ENCODE assay signal across 2 cellular contexts in the genomic region with DNA sequence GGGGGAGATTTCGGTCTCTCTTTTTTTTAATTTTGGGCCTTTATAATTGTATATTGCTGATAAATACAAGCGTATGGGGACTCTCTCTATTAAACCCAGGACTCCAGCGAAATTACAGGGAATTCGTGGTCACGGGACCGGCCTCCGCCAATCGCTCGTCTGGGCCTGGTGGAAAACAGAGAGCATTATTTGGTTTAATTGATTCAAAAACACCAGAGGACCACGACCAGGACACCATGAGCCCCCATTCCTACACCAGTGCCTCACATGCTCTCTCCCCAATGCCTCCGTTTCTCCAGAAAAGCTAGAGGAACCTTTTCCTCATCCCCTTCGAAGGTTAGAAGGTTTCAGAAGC.
TF ChIP-seq lines count a peak whose summit lies in the region.

A gene (minus strand): TSS at position 88 of the 355 bp plus-strand sequence. CDS start 198 bp downstream, outside the sequence.

TF ChIP-seq in liver, 16 proteins besides CTCF, POLR2A, EP300 and RAD21:
- TF ChIP-seq FOXA1 (IDR thresholded peaks at IDR 0.05), result no peak

TF ChIP-seq in HepG2, 621 proteins besides CTCF, POLR2A, EP300 and RAD21:
- no peak for TF ChIP-seq NR1H2 (CRISPR knock-in tag; IDR thresholded peaks at IDR 0.05; ENCODE audit: borderline replicate concordance, low read depth)
- TF ChIP-seq, protein P1, sequence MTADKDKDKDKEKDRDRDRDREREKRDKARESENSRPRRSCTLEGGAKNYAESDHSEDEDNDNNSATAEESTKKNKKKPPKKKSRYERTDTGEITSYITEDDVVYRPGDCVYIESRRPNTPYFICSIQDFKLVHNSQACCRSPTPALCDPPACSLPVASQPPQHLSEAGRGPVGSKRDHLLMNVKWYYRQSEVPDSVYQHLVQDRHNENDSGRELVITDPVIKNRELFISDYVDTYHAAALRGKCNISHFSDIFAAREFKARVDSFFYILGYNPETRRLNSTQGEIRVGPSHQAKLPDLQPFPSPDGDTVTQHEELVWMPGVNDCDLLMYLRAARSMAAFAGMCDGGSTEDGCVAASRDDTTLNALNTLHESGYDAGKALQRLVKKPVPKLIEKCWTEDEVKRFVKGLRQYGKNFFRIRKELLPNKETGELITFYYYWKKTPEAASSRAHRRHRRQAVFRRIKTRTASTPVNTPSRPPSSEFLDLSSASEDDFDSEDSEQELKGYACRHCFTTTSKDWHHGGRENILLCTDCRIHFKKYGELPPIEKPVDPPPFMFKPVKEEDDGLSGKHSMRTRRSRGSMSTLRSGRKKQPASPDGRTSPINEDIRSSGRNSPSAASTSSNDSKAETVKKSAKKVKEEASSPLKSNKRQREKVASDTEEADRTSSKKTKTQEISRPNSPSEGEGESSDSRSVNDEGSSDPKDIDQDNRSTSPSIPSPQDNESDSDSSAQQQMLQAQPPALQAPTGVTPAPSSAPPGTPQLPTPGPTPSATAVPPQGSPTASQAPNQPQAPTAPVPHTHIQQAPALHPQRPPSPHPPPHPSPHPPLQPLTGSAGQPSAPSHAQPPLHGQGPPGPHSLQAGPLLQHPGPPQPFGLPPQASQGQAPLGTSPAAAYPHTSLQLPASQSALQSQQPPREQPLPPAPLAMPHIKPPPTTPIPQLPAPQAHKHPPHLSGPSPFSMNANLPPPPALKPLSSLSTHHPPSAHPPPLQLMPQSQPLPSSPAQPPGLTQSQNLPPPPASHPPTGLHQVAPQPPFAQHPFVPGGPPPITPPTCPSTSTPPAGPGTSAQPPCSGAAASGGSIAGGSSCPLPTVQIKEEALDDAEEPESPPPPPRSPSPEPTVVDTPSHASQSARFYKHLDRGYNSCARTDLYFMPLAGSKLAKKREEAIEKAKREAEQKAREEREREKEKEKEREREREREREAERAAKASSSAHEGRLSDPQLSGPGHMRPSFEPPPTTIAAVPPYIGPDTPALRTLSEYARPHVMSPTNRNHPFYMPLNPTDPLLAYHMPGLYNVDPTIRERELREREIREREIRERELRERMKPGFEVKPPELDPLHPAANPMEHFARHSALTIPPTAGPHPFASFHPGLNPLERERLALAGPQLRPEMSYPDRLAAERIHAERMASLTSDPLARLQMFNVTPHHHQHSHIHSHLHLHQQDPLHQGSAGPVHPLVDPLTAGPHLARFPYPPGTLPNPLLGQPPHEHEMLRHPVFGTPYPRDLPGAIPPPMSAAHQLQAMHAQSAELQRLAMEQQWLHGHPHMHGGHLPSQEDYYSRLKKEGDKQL (CRISPR knock-in tag; IDR thresholded peaks at IDR 0.05; ENCODE audit: low read depth), result no peak
- TF ChIP-seq, protein P2, sequence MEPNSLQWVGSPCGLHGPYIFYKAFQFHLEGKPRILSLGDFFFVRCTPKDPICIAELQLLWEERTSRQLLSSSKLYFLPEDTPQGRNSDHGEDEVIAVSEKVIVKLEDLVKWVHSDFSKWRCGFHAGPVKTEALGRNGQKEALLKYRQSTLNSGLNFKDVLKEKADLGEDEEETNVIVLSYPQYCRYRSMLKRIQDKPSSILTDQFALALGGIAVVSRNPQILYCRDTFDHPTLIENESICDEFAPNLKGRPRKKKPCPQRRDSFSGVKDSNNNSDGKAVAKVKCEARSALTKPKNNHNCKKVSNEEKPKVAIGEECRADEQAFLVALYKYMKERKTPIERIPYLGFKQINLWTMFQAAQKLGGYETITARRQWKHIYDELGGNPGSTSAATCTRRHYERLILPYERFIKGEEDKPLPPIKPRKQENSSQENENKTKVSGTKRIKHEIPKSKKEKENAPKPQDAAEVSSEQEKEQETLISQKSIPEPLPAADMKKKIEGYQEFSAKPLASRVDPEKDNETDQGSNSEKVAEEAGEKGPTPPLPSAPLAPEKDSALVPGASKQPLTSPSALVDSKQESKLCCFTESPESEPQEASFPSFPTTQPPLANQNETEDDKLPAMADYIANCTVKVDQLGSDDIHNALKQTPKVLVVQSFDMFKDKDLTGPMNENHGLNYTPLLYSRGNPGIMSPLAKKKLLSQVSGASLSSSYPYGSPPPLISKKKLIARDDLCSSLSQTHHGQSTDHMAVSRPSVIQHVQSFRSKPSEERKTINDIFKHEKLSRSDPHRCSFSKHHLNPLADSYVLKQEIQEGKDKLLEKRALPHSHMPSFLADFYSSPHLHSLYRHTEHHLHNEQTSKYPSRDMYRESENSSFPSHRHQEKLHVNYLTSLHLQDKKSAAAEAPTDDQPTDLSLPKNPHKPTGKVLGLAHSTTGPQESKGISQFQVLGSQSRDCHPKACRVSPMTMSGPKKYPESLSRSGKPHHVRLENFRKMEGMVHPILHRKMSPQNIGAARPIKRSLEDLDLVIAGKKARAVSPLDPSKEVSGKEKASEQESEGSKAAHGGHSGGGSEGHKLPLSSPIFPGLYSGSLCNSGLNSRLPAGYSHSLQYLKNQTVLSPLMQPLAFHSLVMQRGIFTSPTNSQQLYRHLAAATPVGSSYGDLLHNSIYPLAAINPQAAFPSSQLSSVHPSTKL (CRISPR knock-in tag; IDR thresholded peaks at IDR 0.05), result no peak
- no peak for TF ChIP-seq SNAI1 (CRISPR knock-in tag; IDR thresholded peaks at IDR 0.05; ENCODE audit: borderline replicate concordance)
- no peak for TF ChIP-seq PHB2 (IDR thresholded peaks at IDR 0.05; ENCODE audit: partially characterized antibody)
- no peak for TF ChIP-seq GTF3A (CRISPR knock-in tag; conservative IDR thresholded peaks at IDR 0.05)
- TF ChIP-seq ZFP62 (CRISPR knock-in tag; IDR thresholded peaks at IDR 0.05), result no peak
- no peak for TF ChIP-seq KAT8 (CRISPR knock-in tag; IDR thresholded peaks at IDR 0.05)
TF ChIP-seq in HepG2: peak in this region for 0.
